Comparison of ENCODE assay signal across 1 cellular context in genomic region chr17:68205808-68206563, GRCh38.
A peak's percentile ranks its signal among the peaks of the same experiment; 100 is the strongest.
TF ChIP-seq lines count a peak whose summit lies in the region.

No MANE protein-coding gene starts in this region.

TF ChIP-seq in H1, 55 proteins besides CTCF, POLR2A, EP300 and RAD21 (continued from another document):
- TF ChIP-seq PHF8 (conservative IDR thresholded peaks at IDR 0.05; ENCODE audit: low read depth, low read length) = peak; percentile 62; the same call in 1 of the 2 replicates
- peak; percentile 21; the same call in 1 of the 2 replicates for TF ChIP-seq TAF1 (IDR thresholded peaks at IDR 0.05; ENCODE audit: low read depth, low read length)
- 0 out of 4 replicates have a peak, but pooled peaks of 1 of the 2 experiments have one; percentile 4 for TF ChIP-seq HDAC2 (IDR thresholded peaks at IDR 0.05; ENCODE audit: borderline replicate concordance in 1 of 2, low read depth in 2 of 2, low read length in 2 of 2)
- peak; percentile 71 for TF ChIP-seq POLR2AphosphoS5 (IDR thresholded peaks at IDR 0.05; ENCODE audit: low read depth, low read length)
- peak; percentile 13 for TF ChIP-seq TAF7 (optimal IDR thresholded peaks at IDR 0.05; ENCODE audit: borderline replicate concordance, low read depth, low read length)
